ENCODE assay signal across 26 cellular contexts in the genomic region with DNA sequence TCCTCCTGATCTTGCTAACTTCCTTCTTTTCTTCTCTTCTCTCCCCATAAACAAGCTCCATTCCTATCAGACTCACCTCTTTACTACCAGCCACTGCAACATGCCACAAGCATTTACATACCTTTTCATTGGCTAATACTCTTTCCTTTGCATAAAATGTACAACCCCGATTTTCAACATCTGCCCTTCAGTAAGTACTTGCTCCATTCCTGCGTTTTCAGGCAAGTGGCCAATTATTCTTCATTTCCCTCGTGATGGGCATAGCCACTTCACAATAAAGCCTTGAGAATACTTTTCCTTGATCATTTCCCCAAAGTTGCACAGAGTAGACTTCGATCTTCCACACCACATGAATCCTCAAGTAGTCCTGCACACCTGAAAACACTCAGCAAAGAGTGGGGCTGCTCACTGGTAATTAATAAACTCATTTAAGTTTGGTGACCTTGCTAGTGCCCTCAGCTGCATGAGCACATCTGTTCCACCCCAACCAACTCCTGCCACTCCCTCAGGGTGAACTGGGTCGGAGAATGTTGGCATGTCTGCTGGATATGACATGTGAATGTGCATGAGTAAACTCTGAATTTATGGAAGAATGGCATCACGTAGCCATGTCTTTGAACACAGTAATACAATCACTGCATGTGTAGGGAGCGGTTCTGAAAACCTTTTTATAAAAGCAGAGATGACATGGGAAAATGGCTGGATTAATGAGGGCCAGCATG.
DNase-seq lines count a peak whose midpoint lies in the region; ATAC-seq and TF ChIP-seq lines count a peak whose summit lies in the region.
"Had no signal": no experiment of that assay in that cellular context is flagged by ENCODE, and none has a peak within 500 bp of the region (broad histone marks: within the 10 kb centered on the region; RNA-seq: fewer than 3 reads in every experiment).

No MANE protein-coding gene starts in this region.

- H3K4me2 ChIP-seq in GM23248 (ENCODE audit: unreplicated experiment): no peak overlapping the region
- H3K4me2 ChIP-seq in mammary epithelial cell (ENCODE audit: insufficient read depth, low read depth, low read length): no peak overlapping the region

- H3K9me3 ChIP-seq in GM23248 (ENCODE audit: low read depth) (no peaks in the 10 kb centered on the region), mammary epithelial cell (replicated peaks; ENCODE audit: insufficient read depth, low read length) (no peaks in the 10 kb centered on the region)
- H3K9me3 ChIP-seq: gastroesophageal sphincter, right lobe of liver, upper lobe of left lung had no signal

- H3K4me3 ChIP-seq in GM23248 (no peak overlapping the region), mammary epithelial cell (replicated peaks in 1 of 3; ENCODE audit: insufficient read depth in 1 of 3, low read depth in 2 of 3, low read length in 3 of 3) (no peak overlapping the region)
- H3K4me3 ChIP-seq: gastroesophageal sphincter, MG63, right lobe of liver, upper lobe of left lung had no signal

- dilution Hi-C loops in mammary epithelial cell (cut with HindIII; ENCODE audit: low sequenced_read_pairs): no loop called here

- 45 to 48% methylated on average over 7 of the region's 7 CpGs for WGBS in GM23248 (ENCODE audit: low coverage in 1 of 2, low lambda C conversion rate in 2 of 2, missing lambda C conversion rate in 2 of 2), 2 experiments
- WGBS in mammary epithelial cell (ENCODE audit: low coverage, missing lambda C conversion rate): 86% methylated on average over 6 of the region's 7 CpGs

- no peaks in the 10 kb centered on the region for H3K9me2 ChIP-seq in GM23248 (ENCODE audit: insufficient read depth)

- BruUV-seq in mammary epithelial cell (replicated peaks; lab: Mats Ljungman, UMichigan): no TSS peak

- H2AFZ ChIP-seq in GM23248 (peak overlapping the region; percentile 44; the same call in 1 of the 2 replicates), mammary epithelial cell (ENCODE audit: low read depth, low read length) (no peak overlapping the region)

- H3K27ac ChIP-seq in GM23248 (no peak overlapping the region), mammary epithelial cell (ENCODE audit: insufficient read depth, low read depth, low read length) (no peak overlapping the region)
- H3K27ac ChIP-seq: gastroesophageal sphincter, right lobe of liver, upper lobe of left lung had no signal

- no peak overlapping the region for H3K9ac ChIP-seq in GM23248
- H3K9ac ChIP-seq in mammary epithelial cell (ENCODE audit: insufficient read depth, low read length): no peak overlapping the region

- peaks cover 21% of the 10 kb centered on the region for H3F3A ChIP-seq in GM23248 (ENCODE audit: insufficient read depth)

- no peaks in the 10 kb centered on the region for H3K27me3 ChIP-seq in GM23248 (replicated peaks; ENCODE audit: insufficient read depth)
- no peaks in the 10 kb centered on the region for H3K27me3 ChIP-seq in mammary epithelial cell (ENCODE audit: insufficient read depth, low read length)
- H3K27me3 ChIP-seq: gastroesophageal sphincter, right lobe of liver, upper lobe of left lung had no signal

- in situ Hi-C loops in GM23248 (cut with MboI) (no loop called here), mammary epithelial cell (cut with MboI; ENCODE audit: low sequenced_read_pairs in 2 of 2) (no loop called here)

- CTCF ChIA-PET in mammary epithelial cell (lab: Charles Lee; ENCODE audit: low non-redundant PET): no interaction called here

- DNase-seq in GM23248: peak; percentile 48
- DNase-seq in mammary epithelial cell: peak; percentile 73
- DNase-seq in fibroblast of the conjunctiva (ENCODE audit: low read depth): peak; percentile 22
- no peak for DNase-seq in NCI-H1092 (lab: John Stamatoyannopoulos, UW)
- DNase-seq in stimulated activated naive CD8-positive, alpha-beta T cell treated with anti-CD3 and anti-CD28 coated beads, Interleukin-15, Interleukin-2, amounts not matched to agents 100 U/mL and 50 U/mL, for 24 hours: no peak
- DNase-seq in stimulated activated CD4-positive, alpha-beta T cell treated with anti-CD3 and anti-CD28 coated beads, Interleukin-2, amount 100 ng/mL, for 24 hours: no peak
- DNase-seq: activated CD4-positive, alpha-beta T cell treated with anti-CD3 and anti-CD28 coated beads, Interleukin-2, amount 50 U/mL, for 48 hours; activated naive CD8-positive, alpha-beta T cell treated with anti-CD3 and anti-CD28 coated beads for 36 hours; CD4-positive, alpha-beta T cell; central memory CD4-positive, alpha-beta T cell; hypothalamus; mesendoderm; MG63; NCI-H1417; NCI-H2081; NCI-H345; NCI-H774; right lobe of liver; stimulated activated CD4-positive, alpha-beta T cell treated with anti-CD3 and anti-CD28 coated beads, Interleukin-4, amount 100 ng/mL, for 4 hours; T-helper 1 cell; upper lobe of left lung had no signal

- H3K4me1 ChIP-seq in GM23248 (ENCODE audit: insufficient read depth) (peaks cover 32% of the 10 kb centered on the region), mammary epithelial cell (ENCODE audit: insufficient read depth, low read length) (peaks cover 11% of the 10 kb centered on the region)
- H3K4me1 ChIP-seq: gastroesophageal sphincter, right lobe of liver, upper lobe of left lung had no signal

- H3K79me2 ChIP-seq in GM23248 (ENCODE audit: insufficient read depth) (no peaks in the 10 kb centered on the region), mammary epithelial cell (ENCODE audit: insufficient read depth, low read length) (no peaks in the 10 kb centered on the region)

- no peak for TF ChIP-seq CTCF in mammary epithelial cell (conservative IDR thresholded peaks at IDR 0.05 in 1 of 2, IDR thresholded peaks at IDR 0.05 in 1 of 2; ENCODE audit: extremely low read depth in 1 of 2, insufficient read depth in 1 of 2, low read depth in 1 of 2, low read length in 2 of 2)

- no peaks in the 10 kb centered on the region for H4K20me1 ChIP-seq in GM23248 (ENCODE audit: insufficient read depth)
- H4K20me1 ChIP-seq in mammary epithelial cell (ENCODE audit: insufficient read depth, low read length): no peaks in the 10 kb centered on the region

- intact Hi-C loops in mammary epithelial cell (cut with micrococcal nuclease): loop anchor here (10.0 kb wide), 1 partner anchor 105 kb away; no protein-coding TSS in a partner anchor

- no peaks in the 10 kb centered on the region for H3K36me3 ChIP-seq in GM23248 (ENCODE audit: low read depth)
- H3K36me3 ChIP-seq in mammary epithelial cell (ENCODE audit: insufficient read depth, low read length): no peaks in the 10 kb centered on the region
- H3K36me3 ChIP-seq: gastroesophageal sphincter, MG63, right lobe of liver, upper lobe of left lung had no signal

- no peak for ATAC-seq in stimulated activated naive CD8-positive, alpha-beta T cell treated with anti-CD3 and anti-CD28 coated beads, Interleukin-15, Interleukin-2, amounts not matched to agents 100 U/mL and 50 U/mL, for 24 hours
- ATAC-seq in HG03469 (IDR thresholded peaks at IDR 0.05; ENCODE audit: unreplicated experiment): no peak
- ATAC-seq: activated CD4-positive, CD25-positive, alpha-beta regulatory T cell treated with anti-CD3 and anti-CD28 coated beads, Interleukin-2, amount 50 U/mL, for 24 hours; gastroesophageal sphincter; left lobe of liver; right lobe of liver; stimulated activated memory B cell treated with anti-CD40 and anti-IgM and Interleukin-4, amounts not matched to agents 10 μg/mL and 1 μg/mL and 100 μg/mL, for 72 hours had no signal

Comparison
In these comparisons a context has a peak if more than half of its experiments do, and no peak if none do; other contexts are left out.
1. DNase-seq: peak in GM23248 (single experiment), mammary epithelial cell (single experiment) and fibroblast of the conjunctiva (single experiment); none in NCI-H1092 (single experiment), stimulated activated naive CD8-positive, alpha-beta T cell treated with anti-CD3 and anti-CD28 coated beads, Interleukin-15, Interleukin-2, amounts not matched to agents 100 U/mL and 50 U/mL, for 24 hours (single experiment) and stimulated activated CD4-positive, alpha-beta T cell treated with anti-CD3 and anti-CD28 coated beads, Interleukin-2, amount 100 ng/mL, for 24 hours (0 of 2).